ENCODE assay signal across 2 cellular contexts in genomic region chr7:44471436-44471835, GRCh38.
TF ChIP-seq lines count a peak whose summit lies in the region.

No MANE protein-coding gene starts in this region.

TF ChIP-seq in IMR-90, 13 proteins besides CTCF, POLR2A, EP300 and RAD21:
- no peak for TF ChIP-seq MAFK (IDR thresholded peaks at IDR 0.05; ENCODE audit: low read depth, low read length)
- no peak for TF ChIP-seq RFX5 (IDR thresholded peaks at IDR 0.05; ENCODE audit: low read depth, low read length)
- TF ChIP-seq USF2 (IDR thresholded peaks at IDR 0.05; ENCODE audit: low read depth, low read length) = no peak
- TF ChIP-seq MAZ (IDR thresholded peaks at IDR 0.05; ENCODE audit: borderline replicate concordance, low read depth, low read length) = no peak
- TF ChIP-seq MXI1 (IDR thresholded peaks at IDR 0.05; ENCODE audit: borderline replicate concordance, low read depth, low read length) = no peak
- no peak for TF ChIP-seq SMC3 (IDR thresholded peaks at IDR 0.05; ENCODE audit: low read depth, low read length)
- no peak for TF ChIP-seq CEBPB (IDR thresholded peaks at IDR 0.05; ENCODE audit: low read depth, low read length)
- TF ChIP-seq RCOR1 (IDR thresholded peaks at IDR 0.05; ENCODE audit: insufficient replicate concordance, low read length) = no peak
- TF ChIP-seq ELK1 (IDR thresholded peaks at IDR 0.05; ENCODE audit: borderline replicate concordance, low read depth, low read length) = no peak
- no peak for TF ChIP-seq NFE2L2 (IDR thresholded peaks at IDR 0.05; ENCODE audit: low read depth, low read length)
- TF ChIP-seq BHLHE40 (IDR thresholded peaks at IDR 0.05; ENCODE audit: low read depth, low read length) = no peak

TF ChIP-seq in HepG2, 621 proteins besides CTCF, POLR2A, EP300 and RAD21:
- no peak for TF ChIP-seq RORA (CRISPR knock-in tag; IDR thresholded peaks at IDR 0.05)
- TF ChIP-seq RARA (CRISPR knock-in tag; IDR thresholded peaks at IDR 0.05) = peak; percentile 53; the same call in 1 of the 2 replicates
- TF ChIP-seq MED13 (CRISPR knock-in tag; IDR thresholded peaks at IDR 0.05) = no peak
- peak; percentile 61; the same call in 1 of the 2 replicates for TF ChIP-seq GATAD2A (CRISPR knock-in tag; IDR thresholded peaks at IDR 0.05)
- TF ChIP-seq ZFX (CRISPR knock-in tag; IDR thresholded peaks at IDR 0.05; ENCODE audit: low read depth) = no peak
- TF ChIP-seq SOX6 (IDR thresholded peaks at IDR 0.05) = no peak
- TF ChIP-seq SOX6 (CRISPR knock-in tag; IDR thresholded peaks at IDR 0.05) = peak; percentile 37; the same call in 1 of the 2 replicates
- no peak for TF ChIP-seq ZNF205 (CRISPR knock-in tag; IDR thresholded peaks at IDR 0.05)
- TF ChIP-seq MED1 (CRISPR knock-in tag; IDR thresholded peaks at IDR 0.05) = peak; percentile 39; the same call in 1 of the 2 replicates
- TF ChIP-seq ZNF546 (CRISPR knock-in tag; conservative IDR thresholded peaks at IDR 0.05) = no peak
- TF ChIP-seq PLSCR1 (CRISPR knock-in tag; IDR thresholded peaks at IDR 0.05; ENCODE audit: borderline replicate concordance) = no peak
- peak; percentile 77 for TF ChIP-seq FOXA3 (CRISPR knock-in tag; IDR thresholded peaks at IDR 0.05)
- no peak for TF ChIP-seq NFRKB (IDR thresholded peaks at IDR 0.05)
- TF ChIP-seq FOXO1 (CRISPR knock-in tag; IDR thresholded peaks at IDR 0.05) = peak; percentile 71; the same call in 1 of the 2 replicates
- TF ChIP-seq IRF2 (CRISPR knock-in tag; IDR thresholded peaks at IDR 0.05) = no peak
- peak; percentile 72; the same call in 1 of the 2 replicates for TF ChIP-seq SOX5 (CRISPR knock-in tag; IDR thresholded peaks at IDR 0.05; ENCODE audit: borderline replicate concordance)
- peak; percentile 28 for TF ChIP-seq ARID5B (CRISPR knock-in tag; IDR thresholded peaks at IDR 0.05)
- TF ChIP-seq FOXP4 (CRISPR knock-in tag; IDR thresholded peaks at IDR 0.05) = peak; percentile 87
- TF ChIP-seq MXI1 (IDR thresholded peaks at IDR 0.05; ENCODE audit: borderline replicate concordance, low read depth, low read length) = peak; percentile 55; the same call in 1 of the 3 replicates
- TF ChIP-seq FOXP1 (IDR thresholded peaks at IDR 0.05) = peak; percentile 90
- TF ChIP-seq FOXP1 (CRISPR knock-in tag; IDR thresholded peaks at IDR 0.05) = peak; percentile 100
- TF ChIP-seq JUND (CRISPR knock-in tag; IDR thresholded peaks at IDR 0.05) = no peak
- TF ChIP-seq FOXK1 (CRISPR knock-in tag; IDR thresholded peaks at IDR 0.05; ENCODE audit: borderline replicate concordance, low read depth) = peak; percentile 33; the same call in 1 of the 2 replicates
- TF ChIP-seq RXRB (CRISPR knock-in tag; IDR thresholded peaks at IDR 0.05; ENCODE audit: borderline replicate concordance) = peak; percentile 49; the same call in 1 of the 2 replicates
- peak; percentile 47; the same call in 1 of the 2 replicates for TF ChIP-seq SALL1 (CRISPR knock-in tag; IDR thresholded peaks at IDR 0.05)
- TF ChIP-seq ZBTB43 (CRISPR knock-in tag; conservative IDR thresholded peaks at IDR 0.05) = 0 out of 2 replicates have a peak, but pooled peaks have one; percentile 55
- TF ChIP-seq HDAC2 (CRISPR knock-in tag; IDR thresholded peaks at IDR 0.05) = 0 out of 2 replicates have a peak, but pooled peaks have one; percentile 24
- 0 out of 2 replicates have a peak, but pooled peaks have one; percentile 69 for TF ChIP-seq MIER3 (CRISPR knock-in tag; IDR thresholded peaks at IDR 0.05; ENCODE audit: borderline replicate concordance)
- peak; percentile 30; the same call in 1 of the 2 replicates for TF ChIP-seq ETV5 (CRISPR knock-in tag; IDR thresholded peaks at IDR 0.05; ENCODE audit: borderline replicate concordance)
- peak; percentile 26; the same call in 1 of the 2 replicates for TF ChIP-seq IRF9 (CRISPR knock-in tag; IDR thresholded peaks at IDR 0.05; ENCODE audit: borderline replicate concordance)
- no peak for TF ChIP-seq CBX5 (CRISPR knock-in tag; IDR thresholded peaks at IDR 0.05; ENCODE audit: borderline replicate concordance)
- TF ChIP-seq SMAD3 (CRISPR knock-in tag; IDR thresholded peaks at IDR 0.05) = no peak
- peak; percentile 75 for TF ChIP-seq ZNF646 (CRISPR knock-in tag; IDR thresholded peaks at IDR 0.05)
- TF ChIP-seq ZNF17 (CRISPR knock-in tag; IDR thresholded peaks at IDR 0.05) = no peak
- no peak for TF ChIP-seq SOX13 (IDR thresholded peaks at IDR 0.05)
- peak in 1 of 2 experiments; percentile 21; a peak in 1 of 4 replicates for TF ChIP-seq SOX13 (CRISPR knock-in tag; conservative IDR thresholded peaks at IDR 0.05 in 1 of 2, IDR thresholded peaks at IDR 0.05 in 1 of 2)
- no peak; the same call in 1 of the 2 replicates for TF ChIP-seq PAXIP1 (CRISPR knock-in tag; conservative IDR thresholded peaks at IDR 0.05)
